17 cellular contexts compared by ENCODE assay signal in genomic region chr5:32802764-32803163, GRCh38.
A peak's percentile ranks its signal among the peaks of the same experiment; 100 is the strongest.
DNase-seq lines count a peak whose midpoint lies in the region; ATAC-seq and TF ChIP-seq lines count a peak whose summit lies in the region.
"Had no signal": no experiment of that assay in that cellular context is flagged by ENCODE, and none has a peak within 500 bp of the region (broad histone marks: within the 10 kb centered on the region; RNA-seq: fewer than 3 reads in every experiment).

No MANE protein-coding gene starts in this region.

- H3K27ac Mint-ChIP-seq in chondrocyte (ENCODE audit: unreplicated experiment) = peak overlapping the region; percentile 58
- H3K27ac Mint-ChIP-seq: B cell; CD8-positive, alpha-beta T cell had no signal

- H3K4me1 ChIP-seq in SK-N-SH (ENCODE audit: control insufficient read depth in 1 of 2, insufficient read depth in 2 of 2, low read depth in 1 of 2, low read length in 1 of 2) = no peaks in the 10 kb centered on the region
- H3K4me1 ChIP-seq: BLaER1 treated with 17β-estradiol and CSF1 and Interleukin-3, amounts not matched to agents 10 nM and 100 nM; HAP-1 had no signal

- no peak for TF ChIP-seq CTCF in SK-N-SH (IDR thresholded peaks at IDR 0.05)
- TF ChIP-seq CTCF in chondrocyte (IDR thresholded peaks at IDR 0.05) = no peak

- peak overlapping the region in 1 of 2 experiments; percentile 69; a peak in 2 of 4 replicates for H3K27ac ChIP-seq in SK-N-SH (ENCODE audit: low read depth in 2 of 2, low read length in 1 of 2)
- H3K27ac ChIP-seq: BLaER1 treated with 17β-estradiol and CSF1 and Interleukin-3, amounts not matched to agents 10 nM and 100 nM; GM23248 had no signal

- H3K27me3 Mint-ChIP-seq in chondrocyte (ENCODE audit: low read depth) = no peaks in the 10 kb centered on the region
- H3K27me3 Mint-ChIP-seq: B cell had no signal

- no peak overlapping the region for H3K4me3 Mint-ChIP-seq in chondrocyte (ENCODE audit: unreplicated experiment)
- H3K4me3 Mint-ChIP-seq: B cell; CD8-positive, alpha-beta T cell had no signal

- no peaks in the 10 kb centered on the region for H3K27me3 ChIP-seq in SK-N-SH (ENCODE audit: insufficient read depth)
- H3K27me3 ChIP-seq: BLaER1 treated with 17β-estradiol and CSF1 and Interleukin-3, amounts not matched to agents 10 nM and 100 nM had no signal

- peaks cover 14% of the 10 kb centered on the region for H3K36me3 Mint-ChIP-seq in chondrocyte (ENCODE audit: low read depth)
- H3K36me3 Mint-ChIP-seq: CD8-positive, alpha-beta T cell had no signal

- no peak for TF ChIP-seq EP300 in SK-N-SH (IDR thresholded peaks at IDR 0.05; ENCODE audit: borderline replicate concordance in 1 of 2, low read depth in 1 of 2, low read length in 1 of 2)

- H3F3A ChIP-seq in SK-N-SH (replicated peaks; ENCODE audit: insufficient read depth) = peaks cover 44% of the 10 kb centered on the region

- H2AFZ ChIP-seq in SK-N-SH (ENCODE audit: low read depth) = peak overlapping the region; percentile 73

- ATAC-seq in GM18519 (IDR thresholded peaks at IDR 0.05; ENCODE audit: low FRiP score, unreplicated experiment) = no peak
- ATAC-seq in GM18870 (IDR thresholded peaks at IDR 0.05; ENCODE audit: unreplicated experiment) = no peak
- no peak for ATAC-seq in HG02870 (IDR thresholded peaks at IDR 0.05; ENCODE audit: unreplicated experiment)
- ATAC-seq: CD8-positive, alpha-beta T cell had no signal

- H3K9ac ChIP-seq in SK-N-SH = peak overlapping the region; percentile 45
- H3K9ac ChIP-seq: BLaER1 treated with 17β-estradiol and CSF1 and Interleukin-3, amounts not matched to agents 10 nM and 100 nM had no signal

- TF ChIP-seq RAD21 in SK-N-SH (IDR thresholded peaks at IDR 0.05; ENCODE audit: low read length) = no peak

- H3K9me3 ChIP-seq in SK-N-SH = 0 out of 2 replicates have a peak, but pooled peaks cover 7% of the 10 kb centered on the region
- H3K9me3 ChIP-seq: HAP-1 had no signal

- peaks cover 32% of the 10 kb centered on the region for H3K4me1 Mint-ChIP-seq in chondrocyte (ENCODE audit: low read depth)
- H3K4me1 Mint-ChIP-seq: B cell had no signal

- no peaks in the 10 kb centered on the region for H3K9me2 ChIP-seq in SK-N-SH

- H3K4me2 ChIP-seq in SK-N-SH = peak overlapping the region; percentile 65
- H3K4me2 ChIP-seq: BLaER1 treated with 17β-estradiol and CSF1 and Interleukin-3, amounts not matched to agents 10 nM and 100 nM had no signal

- H3K4me3 ChIP-seq in SK-N-SH (ENCODE audit: low read depth in 2 of 2, low read length in 1 of 2) = peak overlapping the region in 1 of 2 experiments; percentile 49; a peak in 2 of 4 replicates
- H3K4me3 ChIP-seq: BLaER1 treated with 17β-estradiol and CSF1 and Interleukin-3, amounts not matched to agents 10 nM and 100 nM; HAP-1 had no signal

- POLR2A ChIA-PET in SK-N-SH (lab: Yijun Ruan, JAX) = no interaction called here

- no peaks in the 10 kb centered on the region for H3K36me3 ChIP-seq in SK-N-SH (replicated peaks in 1 of 2; ENCODE audit: control insufficient read depth in 1 of 2, insufficient read depth in 2 of 2, low read length in 1 of 2)
- H3K36me3 ChIP-seq: BLaER1 treated with 17β-estradiol and CSF1 and Interleukin-3, amounts not matched to agents 10 nM and 100 nM; HAP-1 had no signal

- no peaks in the 10 kb centered on the region for H4K20me1 ChIP-seq in SK-N-SH (ENCODE audit: insufficient read depth)
- H4K20me1 ChIP-seq: BLaER1 treated with 17β-estradiol and CSF1 and Interleukin-3, amounts not matched to agents 10 nM and 100 nM had no signal

- H3K79me2 ChIP-seq in SK-N-SH (ENCODE audit: insufficient read depth) = no peaks in the 10 kb centered on the region

- CTCF ChIA-PET in SK-N-SH (lab: Yijun Ruan, JAX) = no interaction called here

- peak; percentile 33 to 55 for DNase-seq in SHP77 (lab: John Stamatoyannopoulos, UW)
- no peak for DNase-seq in SHP77 treated with DMSO at 0.1 percent for 48 hours (lab: John Stamatoyannopoulos, UW)
- DNase-seq in SK-N-SH = no peak
- DNase-seq in chondrocyte (ENCODE audit: low spot score) = no peak
- no peak for DNase-seq in cerebellum (ENCODE audit: low spot score)
- DNase-seq: 8988T; Calu3; CD8-positive, alpha-beta T cell; DMS79 treated with DMSO at 0.1 percent for 48 hours; GF-D8; GM23248 had no signal

- WGBS in SK-N-SH (ENCODE audit: low lambda C conversion rate) = 43% methylated on average over 7 of the region's 7 CpGs

- H3K9me3 Mint-ChIP-seq in chondrocyte (ENCODE audit: low read depth) = peaks cover 40% of the 10 kb centered on the region

TF ChIP-seq in SK-N-SH, 30 proteins besides CTCF, POLR2A, EP300 and RAD21:
- TF ChIP-seq YY1 (IDR thresholded peaks at IDR 0.05; ENCODE audit: low read depth) (0 out of 2 replicates have a peak, but pooled peaks have one; percentile 10), POLR2AphosphoS5 (IDR thresholded peaks at IDR 0.05; ENCODE audit: low read depth, low read length) (no peak; the same call in 1 of the 2 replicates)

Comparison
In these comparisons a context has a peak if more than half of its experiments do, and no peak if none do; other contexts are left out.
1. DNase-seq: peak in SHP77 (2 of 2); none in SHP77 treated with DMSO at 0.1 percent for 48 hours (single experiment), SK-N-SH (single experiment), chondrocyte (single experiment) and cerebellum (single experiment).